ENCODE assay signal across 15 cellular contexts in the genomic region with DNA sequence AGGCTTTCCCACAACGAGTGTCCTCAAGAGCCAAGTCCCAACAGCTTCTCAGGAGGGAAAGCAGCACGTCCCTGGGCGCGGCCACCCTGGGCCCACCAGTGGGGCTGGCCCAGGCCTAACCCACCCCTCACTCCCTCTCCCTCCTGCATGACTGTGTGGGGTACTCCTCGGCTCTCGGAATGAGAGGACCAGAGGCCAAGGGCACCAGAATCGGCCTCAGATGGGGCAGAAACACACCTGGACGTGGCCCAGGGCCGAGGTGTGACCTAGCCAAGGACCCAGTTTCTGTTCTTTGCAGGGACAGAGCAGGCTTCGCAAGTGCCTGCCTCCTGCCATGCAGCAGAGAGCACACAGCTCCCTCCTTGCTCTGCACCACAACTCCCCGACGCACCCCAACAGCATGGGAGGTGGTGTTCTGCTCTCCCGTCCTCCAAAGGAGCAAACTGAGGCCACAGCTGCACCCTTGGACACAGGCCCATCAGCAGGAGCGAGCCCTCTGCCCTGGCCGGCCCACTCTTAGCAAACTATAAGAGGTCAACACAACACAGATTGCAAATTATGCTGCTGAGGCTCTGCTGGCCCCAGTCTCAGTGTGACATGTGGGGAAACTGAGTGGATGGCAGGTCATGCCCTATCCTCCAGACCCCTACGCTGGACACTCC.
"Had no signal": no experiment of that assay in that cellular context is flagged by ENCODE, and none has a peak within 500 bp of the region (broad histone marks: within the 10 kb centered on the region; RNA-seq: fewer than 3 reads in every experiment).

No MANE protein-coding gene starts in this region.

- H3K4me3 Mint-ChIP-seq: activated naive CD8-positive, alpha-beta T cell treated with anti-CD3 and anti-CD28 coated beads for 36 hours; effector memory CD8-positive, alpha-beta T cell; memory B cell; natural killer cell treated with Interleukin-12 subunit alpha and Interleukin-12 subunit beta and Interleukin-15 and Interleukin-18, amount 100 ng/mL, for 72 hours; stimulated activated memory B cell treated with anti-CD40 and anti-IgM and Interleukin-4, amounts not matched to agents 10 μg/mL and 1 μg/mL and 100 μg/mL, for 72 hours; T-cell had no signal

- H3K27me3 Mint-ChIP-seq: activated naive CD8-positive, alpha-beta T cell treated with anti-CD3 and anti-CD28 coated beads for 36 hours; effector memory CD8-positive, alpha-beta T cell; memory B cell; natural killer cell treated with Interleukin-12 subunit alpha and Interleukin-12 subunit beta and Interleukin-15 and Interleukin-18, amount 100 ng/mL, for 72 hours; stimulated activated memory B cell treated with anti-CD40 and anti-IgM and Interleukin-4, amounts not matched to agents 10 μg/mL and 1 μg/mL and 100 μg/mL, for 72 hours; T-cell had no signal

- ATAC-seq: activated CD4-positive, CD25-positive, alpha-beta regulatory T cell treated with anti-CD3 and anti-CD28 coated beads, Interleukin-2, amount 50 U/mL, for 24 hours; effector memory CD8-positive, alpha-beta T cell; natural killer cell treated with Interleukin-12 subunit alpha and Interleukin-12 subunit beta and Interleukin-15 and Interleukin-18, amount 100 ng/mL, for 72 hours; stimulated activated memory B cell treated with anti-CD40 and anti-IgM and Interleukin-4, amounts not matched to agents 10 μg/mL and 1 μg/mL and 100 μg/mL, for 72 hours; T-cell had no signal

- H3K36me3 Mint-ChIP-seq: natural killer cell treated with Interleukin-12 subunit alpha and Interleukin-12 subunit beta and Interleukin-15 and Interleukin-18, amount 100 ng/mL, for 72 hours had no signal

- H3K27ac ChIP-seq: epithelial cell of prostate had no signal

- DNase-seq: activated CD4-positive, alpha-beta T cell treated with anti-CD3 and anti-CD28 coated beads, Interleukin-2, amount 50 U/mL, for 1 hour; activated CD8-positive, alpha-beta memory T cell treated with anti-CD3 and anti-CD28 coated beads for 24 hours; activated gamma-delta T cell treated with Interleukin-2 at 50 U/mL for 16 hours; activated naive CD8-positive, alpha-beta T cell treated with anti-CD3 and anti-CD28 coated beads for 36 hours; cerebellar nuclear complex; dermis blood vessel endothelial cell; effector memory CD8-positive, alpha-beta T cell; foreskin melanocyte; T-cell; T-helper 9 cell had no signal

- H3K27ac Mint-ChIP-seq: activated naive CD8-positive, alpha-beta T cell treated with anti-CD3 and anti-CD28 coated beads for 36 hours; effector memory CD8-positive, alpha-beta T cell; memory B cell; natural killer cell treated with Interleukin-12 subunit alpha and Interleukin-12 subunit beta and Interleukin-15 and Interleukin-18, amount 100 ng/mL, for 72 hours; stimulated activated memory B cell treated with anti-CD40 and anti-IgM and Interleukin-4, amounts not matched to agents 10 μg/mL and 1 μg/mL and 100 μg/mL, for 72 hours; T-cell had no signal

- H3K9me3 Mint-ChIP-seq: effector memory CD8-positive, alpha-beta T cell; T-cell had no signal
